ENCODE assay signal across 25 cellular contexts in the genomic region with DNA sequence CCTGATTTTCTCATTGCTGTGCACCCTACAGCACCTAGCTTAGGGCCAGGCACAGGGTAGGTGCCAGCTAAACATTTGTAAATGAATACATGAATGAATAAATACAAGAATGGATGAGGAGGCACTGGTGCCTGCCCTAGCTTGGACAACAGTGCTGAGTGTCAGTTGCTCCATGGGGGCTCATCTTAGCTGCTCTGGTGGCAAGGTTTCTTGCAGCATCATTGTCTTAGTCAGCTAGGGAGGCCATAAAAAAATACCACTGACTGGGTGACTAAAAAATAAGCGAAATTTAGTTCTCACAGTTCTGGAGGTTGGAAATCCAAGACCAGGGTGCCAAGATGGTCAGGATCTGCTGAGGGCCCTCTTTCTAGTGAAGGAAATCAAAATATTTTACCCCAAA. TPM values are rescaled to one million over a fixed set of nuclear protein-coding genes. Genes with fewer than 3 reads are reported as not detected.
"Had no signal": no experiment of that assay in that cellular context is flagged by ENCODE, and none has a peak within 500 bp of the region (broad histone marks: within the 10 kb centered on the region; RNA-seq: fewer than 3 reads in every experiment).

No MANE protein-coding gene starts in this region.

- H3K4me1 Mint-ChIP-seq: activated naive CD4-positive, alpha-beta T cell treated with anti-CD3 and anti-CD28 coated beads, Interleukin-2, amount 50 U/mL, for 24 hours; natural killer cell; stimulated activated effector memory CD8-positive, alpha-beta T cell treated with anti-CD3 and anti-CD28 coated beads, Interleukin-12 subunit alpha, Interleukin-12 subunit beta, amount 100 ng/mL, for 72 hours had no signal

- H3K4me1 ChIP-seq: ascending aorta, breast epithelium, gastroesophageal sphincter, heart left ventricle, lower lobe of right lung, pancreas, upper lobe of left lung had no signal

- H3K36me3 Mint-ChIP-seq: activated naive CD4-positive, alpha-beta T cell treated with anti-CD3 and anti-CD28 coated beads, Interleukin-2, amount 50 U/mL, for 24 hours; natural killer cell; stimulated activated effector memory CD8-positive, alpha-beta T cell treated with anti-CD3 and anti-CD28 coated beads, Interleukin-12 subunit alpha, Interleukin-12 subunit beta, amount 100 ng/mL, for 72 hours had no signal

- H3K27ac Mint-ChIP-seq: activated naive CD4-positive, alpha-beta T cell treated with anti-CD3 and anti-CD28 coated beads, Interleukin-2, amount 50 U/mL, for 24 hours; natural killer cell; stimulated activated effector memory CD8-positive, alpha-beta T cell treated with anti-CD3 and anti-CD28 coated beads, Interleukin-12 subunit alpha, Interleukin-12 subunit beta, amount 100 ng/mL, for 72 hours; T-helper 1 cell treated with Interleukin-12 subunit alpha and Interleukin-12 subunit beta and Interleukin-4 antibody, amounts not matched to agents 30 μg/mL and 1 μg/mL, for 36 hours had no signal

- DNase-seq: activated CD4-positive, CD25-positive, alpha-beta regulatory T cell treated with anti-CD3 and anti-CD28 coated beads, Interleukin-2, amount 50 U/mL, for 72 hours; activated CD8-positive, alpha-beta memory T cell treated with anti-CD3 and anti-CD28 coated beads for 24 hours; activated CD8-positive, alpha-beta memory T cell treated with anti-CD3 and anti-CD28 coated beads, Interleukin-2, amount 50 U/mL, for 48 hours; activated gamma-delta T cell; cerebellar nuclear complex; cortex of kidney; effector CD4-positive, alpha-beta T cell; heart left ventricle; islet precursor cell; lower lobe of right lung; natural killer cell; pancreas; stimulated activated CD4-positive, alpha-beta T cell treated with anti-CD3 and anti-CD28 coated beads, Interleukin-4, amount 100 ng/mL, for 24 hours; upper lobe of left lung had no signal

- H3K27me3 ChIP-seq: ascending aorta, gastroesophageal sphincter, neutrophil, upper lobe of left lung had no signal

- H3K36me3 ChIP-seq: ascending aorta, breast epithelium, gastroesophageal sphincter, heart left ventricle, lower lobe of right lung, neutrophil, pancreas, thoracic aorta, upper lobe of left lung had no signal

- H3K9me3 Mint-ChIP-seq: activated naive CD4-positive, alpha-beta T cell treated with anti-CD3 and anti-CD28 coated beads, Interleukin-2, amount 50 U/mL, for 24 hours; natural killer cell; stimulated activated effector memory CD8-positive, alpha-beta T cell treated with anti-CD3 and anti-CD28 coated beads, Interleukin-12 subunit alpha, Interleukin-12 subunit beta, amount 100 ng/mL, for 72 hours; T-helper 1 cell treated with Interleukin-12 subunit alpha and Interleukin-12 subunit beta and Interleukin-4 antibody, amounts not matched to agents 30 μg/mL and 1 μg/mL, for 36 hours had no signal

- H3K27ac ChIP-seq: ascending aorta, breast epithelium, gastroesophageal sphincter, heart left ventricle, lower lobe of right lung, neutrophil, pancreas, thoracic aorta, upper lobe of left lung had no signal

- H3K9me3 ChIP-seq: ascending aorta, breast epithelium, gastroesophageal sphincter, heart left ventricle, lower lobe of right lung, neutrophil, pancreas, thoracic aorta, upper lobe of left lung had no signal

- H3K27me3 Mint-ChIP-seq: activated naive CD4-positive, alpha-beta T cell treated with anti-CD3 and anti-CD28 coated beads, Interleukin-2, amount 50 U/mL, for 24 hours had no signal

- H3K4me3 Mint-ChIP-seq: activated naive CD4-positive, alpha-beta T cell treated with anti-CD3 and anti-CD28 coated beads, Interleukin-2, amount 50 U/mL, for 24 hours; natural killer cell; stimulated activated effector memory CD8-positive, alpha-beta T cell treated with anti-CD3 and anti-CD28 coated beads, Interleukin-12 subunit alpha, Interleukin-12 subunit beta, amount 100 ng/mL, for 72 hours; T-helper 1 cell treated with Interleukin-12 subunit alpha and Interleukin-12 subunit beta and Interleukin-4 antibody, amounts not matched to agents 30 μg/mL and 1 μg/mL, for 36 hours had no signal

- H3K4me3 ChIP-seq: ascending aorta, breast epithelium, gastroesophageal sphincter, heart left ventricle, lower lobe of right lung, pancreas, thoracic aorta, upper lobe of left lung had no signal

- ATAC-seq: esophagus mucosa; gastroesophageal sphincter; heart left ventricle; lower lobe of right lung; natural killer cell; pancreas; sciatic nerve; stimulated activated effector memory CD8-positive, alpha-beta T cell treated with anti-CD3 and anti-CD28 coated beads, Interleukin-12 subunit alpha, Interleukin-12 subunit beta, amount 100 ng/mL, for 72 hours had no signal

RNA-seq across cellular contexts. Expression of gene TMEM31, which starts 31.2 kb away (rescaled TPM):
- total RNA-seq: ascending aorta, breast epithelium, esophagus mucosa, gastroesophageal sphincter, heart left ventricle, lower lobe of right lung, natural killer cell, pancreas, thoracic aorta, upper lobe of left lung had no signal
- polyA plus RNA-seq: adipose tissue had no signal

RNA-seq across cellular contexts. Expression of gene PLP1, which starts 34.8 kb away (rescaled TPM):
- total RNA-seq: natural killer cell had no signal
